21 cellular contexts compared by ENCODE assay signal in the genomic region with DNA sequence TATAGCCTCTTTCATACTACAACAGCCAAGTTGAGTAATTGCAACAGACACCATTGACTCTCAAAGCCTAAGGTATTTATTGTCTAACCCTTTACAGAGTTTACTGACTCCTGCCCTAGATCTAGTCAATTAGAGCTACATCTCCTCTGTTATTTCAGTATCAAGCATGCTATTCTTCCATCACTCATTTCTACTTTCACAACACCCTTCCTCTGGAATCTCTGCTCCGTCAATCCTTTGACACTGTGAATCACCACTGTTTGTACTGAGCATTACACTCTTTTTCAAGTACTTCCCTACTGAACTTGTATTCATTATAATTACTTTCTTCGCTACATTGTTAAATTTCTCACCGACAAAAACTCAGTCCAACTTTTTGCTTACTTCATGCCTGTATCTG.
DNase-seq lines count a peak whose midpoint lies in the region; ATAC-seq and TF ChIP-seq lines count a peak whose summit lies in the region.
"Had no signal": no experiment of that assay in that cellular context is flagged by ENCODE, and none has a peak within 500 bp of the region (broad histone marks: within the 10 kb centered on the region; RNA-seq: fewer than 3 reads in every experiment).

No MANE protein-coding gene starts in this region.

- H3K9me2 ChIP-seq in hepatocyte (replicated peaks; ENCODE audit: insufficient read depth) = no peaks in the 10 kb centered on the region

- no peak for TF ChIP-seq CTCF in hepatocyte (IDR thresholded peaks at IDR 0.05; ENCODE audit: poor library complexity)
- TF ChIP-seq CTCF in tibial nerve (IDR thresholded peaks at IDR 0.05) = no peak

- H2AFZ ChIP-seq in hepatocyte = no peak overlapping the region

- H3K27me3 ChIP-seq in hepatocyte (no peaks in the 10 kb centered on the region), subcutaneous abdominal adipose tissue (ENCODE audit: control insufficient read depth in 5 of 5, insufficient read depth in 4 of 5, low read length in 5 of 5) (no peaks in the 10 kb centered on the region), tibial nerve (no peaks in the 10 kb centered on the region)

- H3K4me1 Mint-ChIP-seq in activated T-helper 2 cell treated with anti-CD3 and anti-CD28 coated beads, Interferon-gamma antibody, Interleukin-2, Interleukin-4, amounts not matched to agents 10 μg/mL and 5 μg/mL and 100 μg/mL, durations not matched to agents 14 hours and 24 hours and 36 hours (ENCODE audit: low read depth) = peaks cover 33% of the 10 kb centered on the region

- H3K36me3 Mint-ChIP-seq in activated T-helper 2 cell treated with anti-CD3 and anti-CD28 coated beads, Interferon-gamma antibody, Interleukin-2, Interleukin-4, amounts not matched to agents 10 μg/mL and 5 μg/mL and 100 μg/mL, durations not matched to agents 14 hours and 24 hours and 36 hours (ENCODE audit: low read depth) = peaks cover 40% of the 10 kb centered on the region

- no peak overlapping the region for H3K4me2 ChIP-seq in hepatocyte

- peaks cover 94% of the 10 kb centered on the region for H3K79me2 ChIP-seq in hepatocyte

- no peak for TF ChIP-seq POLR2A in tibial nerve (IDR thresholded peaks at IDR 0.05)

- peaks cover 7% of the 10 kb centered on the region for H3K4me1 ChIP-seq in hepatocyte (ENCODE audit: insufficient read depth)
- H3K4me1 ChIP-seq in subcutaneous abdominal adipose tissue (ENCODE audit: control insufficient read depth in 5 of 5, insufficient read depth in 5 of 5, low read length in 5 of 5) = peaks cover 0 to 24% (median 14%) of the 10 kb centered on the region in 5 donors
- peaks cover 0 to 11% (median 0%) of the 10 kb centered on the region in 4 donors for H3K4me1 ChIP-seq in tibial nerve
- H3K4me1 ChIP-seq: prostate gland had no signal

- H3K9me3 ChIP-seq in hepatocyte (ENCODE audit: low read depth) = peaks cover 10% of the 10 kb centered on the region
- peaks cover 0 to 12% (median 3%) of the 10 kb centered on the region in 5 donors for H3K9me3 ChIP-seq in subcutaneous abdominal adipose tissue (ENCODE audit: control insufficient read depth in 5 of 5, low read length in 5 of 5)
- peaks cover 0 to 19% (median 0%) of the 10 kb centered on the region in 4 donors for H3K9me3 ChIP-seq in tibial nerve
- H3K9me3 ChIP-seq: prostate gland had no signal

- peak; percentile 41 for ATAC-seq in Right ventricle myocardium superior (ENCODE audit: poor library complexity)
- no peak for ATAC-seq in Right ventricle myocardium inferior
- ATAC-seq in activated CD4-positive, CD25-positive, alpha-beta regulatory T cell treated with anti-CD3 and anti-CD28 coated beads, Interleukin-2, amount 50 U/mL, for 24 hours = no peak
- ATAC-seq: activated CD8-positive, alpha-beta memory T cell treated with anti-CD3 and anti-CD28 coated beads, Interleukin-2, amount 10 ng/mL, durations not matched to agents 7 days and 5 days; HCT116; K562 had no signal

- H3K9me3 Mint-ChIP-seq in activated T-helper 2 cell treated with anti-CD3 and anti-CD28 coated beads, Interferon-gamma antibody, Interleukin-2, Interleukin-4, amounts not matched to agents 10 μg/mL and 5 μg/mL and 100 μg/mL, durations not matched to agents 14 hours and 24 hours and 36 hours = peaks cover 24% of the 10 kb centered on the region

- H3K27ac Mint-ChIP-seq in activated T-helper 2 cell treated with anti-CD3 and anti-CD28 coated beads, Interferon-gamma antibody, Interleukin-2, Interleukin-4, amounts not matched to agents 10 μg/mL and 5 μg/mL and 100 μg/mL, durations not matched to agents 14 hours and 24 hours and 36 hours = peak overlapping the region; percentile 38
- H3K27ac Mint-ChIP-seq: activated CD4-positive, alpha-beta T cell treated with anti-CD3 and anti-CD28 coated beads, Interleukin-2, amount 10 ng/mL, durations not matched to agents 24 days and 14 days; activated CD8-positive, alpha-beta memory T cell treated with anti-CD3 and anti-CD28 coated beads, Interleukin-2, amount 10 ng/mL, durations not matched to agents 7 days and 5 days had no signal

- no peak overlapping the region for H3K4me3 ChIP-seq in hepatocyte
- no peak overlapping the region for H3K4me3 ChIP-seq in subcutaneous abdominal adipose tissue (ENCODE audit: low read depth in 1 of 5, low read length in 5 of 5)
- no peak overlapping the region for H3K4me3 ChIP-seq in tibial nerve
- H3K4me3 ChIP-seq: K562, prostate gland had no signal

- H3K36me3 ChIP-seq in hepatocyte (replicated peaks; ENCODE audit: insufficient read depth, low read depth) (no peaks in the 10 kb centered on the region), subcutaneous abdominal adipose tissue (ENCODE audit: control insufficient read depth in 5 of 5, insufficient read depth in 5 of 5, low read length in 5 of 5) (no peaks in the 10 kb centered on the region), tibial nerve (peaks cover 0 to 7% (median 0%) of the 10 kb centered on the region in 3 donors)
- H3K36me3 ChIP-seq: prostate gland had no signal

- H3K9ac ChIP-seq in subcutaneous abdominal adipose tissue (ENCODE audit: low read length in 5 of 5) = no peak overlapping the region

- DNase-seq in Right ventricle myocardium superior = no peak
- DNase-seq in Right ventricle myocardium inferior (ENCODE audit: missing footprints) = no peak
- no peak for DNase-seq in activated T-helper 2 cell treated with anti-CD3 and anti-CD28 coated beads, Interferon-gamma antibody, Interleukin-2, Interleukin-4, amounts not matched to agents 10 μg/mL and 5 μg/mL and 100 μg/mL, durations not matched to agents 14 hours and 24 hours and 36 hours (ENCODE audit: low spot score)
- DNase-seq in hepatocyte (ENCODE audit: low spot score) = no peak
- no peak for DNase-seq in tibial nerve (ENCODE audit: low spot score in 2 of 2)
- no peak for DNase-seq in GDM1 (lab: John Stamatoyannopoulos, UW)
- DNase-seq: activated CD4-positive, alpha-beta T cell treated with anti-CD3 and anti-CD28 coated beads, Interleukin-2, amount 10 ng/mL, durations not matched to agents 24 days and 14 days; activated CD8-positive, alpha-beta memory T cell treated with anti-CD3 and anti-CD28 coated beads, Interleukin-2, amount 10 ng/mL, durations not matched to agents 7 days and 5 days; head of caudate nucleus; midbrain; MV-4-11; NCI-H187; NCI-H2227 treated with DMSO at 0.1 percent for 48 hours; NCI-H748 treated with DMSO at 0.1 percent for 48 hours had no signal

- no peaks in the 10 kb centered on the region for H3K27me3 Mint-ChIP-seq in activated T-helper 2 cell treated with anti-CD3 and anti-CD28 coated beads, Interferon-gamma antibody, Interleukin-2, Interleukin-4, amounts not matched to agents 10 μg/mL and 5 μg/mL and 100 μg/mL, durations not matched to agents 14 hours and 24 hours and 36 hours (ENCODE audit: low read depth)
- H3K27me3 Mint-ChIP-seq: activated CD4-positive, alpha-beta T cell treated with anti-CD3 and anti-CD28 coated beads, Interleukin-2, amount 10 ng/mL, durations not matched to agents 24 days and 14 days; activated CD8-positive, alpha-beta memory T cell treated with anti-CD3 and anti-CD28 coated beads, Interleukin-2, amount 10 ng/mL, durations not matched to agents 7 days and 5 days had no signal

- no peak overlapping the region for H3K4me3 Mint-ChIP-seq in activated T-helper 2 cell treated with anti-CD3 and anti-CD28 coated beads, Interferon-gamma antibody, Interleukin-2, Interleukin-4, amounts not matched to agents 10 μg/mL and 5 μg/mL and 100 μg/mL, durations not matched to agents 14 hours and 24 hours and 36 hours (ENCODE audit: low read depth)
- H3K4me3 Mint-ChIP-seq: activated CD4-positive, alpha-beta T cell treated with anti-CD3 and anti-CD28 coated beads, Interleukin-2, amount 10 ng/mL, durations not matched to agents 24 days and 14 days; activated CD8-positive, alpha-beta memory T cell treated with anti-CD3 and anti-CD28 coated beads, Interleukin-2, amount 10 ng/mL, durations not matched to agents 7 days and 5 days; neural crest cell had no signal

- intact Hi-C loops in Right ventricle myocardium superior (cut with DNase I) = no loop called here
- intact Hi-C loops in Right ventricle myocardium inferior (cut with DNase I) = no loop called here
- intact Hi-C loops in activated T-helper 2 cell treated with anti-CD3 and anti-CD28 coated beads, Interferon-gamma antibody, Interleukin-2, Interleukin-4, amounts not matched to agents 10 μg/mL and 5 μg/mL and 100 μg/mL, durations not matched to agents 14 hours and 24 hours and 36 hours (cut with micrococcal nuclease) = loop anchor here (5.0 kb wide), 1 partner anchor 45 kb away; no protein-coding TSS in a partner anchor

- H3K27ac ChIP-seq in hepatocyte = peak overlapping the region; percentile 24
- peak overlapping the region; percentile 71 for H3K27ac ChIP-seq in subcutaneous abdominal adipose tissue (ENCODE audit: low read depth, low read length)
- H3K27ac ChIP-seq in tibial nerve = no peak overlapping the region
- H3K27ac ChIP-seq: C4-2B, prostate gland had no signal

- 87% methylated on average over 3 of the region's 3 CpGs for WGBS in hepatocyte (ENCODE audit: low lambda C conversion rate, missing lambda C conversion rate)
- WGBS in tibial nerve, 2 donors = 92 to 93% methylated on average over 3 of the region's 3 CpGs

- peaks cover 17% of the 10 kb centered on the region for H4K20me1 ChIP-seq in hepatocyte (ENCODE audit: insufficient read depth, poor library complexity, severe bottlenecking)

- TF ChIP-seq EP300 in tibial nerve (IDR thresholded peaks at IDR 0.05) = no peak

Comparison
In these comparisons a context has a peak if more than half of its experiments do, and no peak if none do; other contexts are left out.
1. H3K27ac ChIP-seq: peak in hepatocyte (single experiment) and subcutaneous abdominal adipose tissue (single experiment); none in tibial nerve (0 of 4).